ENCODE assay signal across 15 cellular contexts in genomic region chr22:29357193-29357890, GRCh38. TPM values are rescaled to one million over a fixed set of nuclear protein-coding genes. Genes with fewer than 3 reads are reported as not detected.
DNase-seq lines count a peak whose midpoint lies in the region; ATAC-seq and TF ChIP-seq lines count a peak whose summit lies in the region.
"Not testable (repeated sequence)": the region's sequence is repeated elsewhere in the genome, so short reads cannot be mapped to it uniquely, and the experiment has no call there.
"Had no signal": no experiment of that assay in that cellular context is flagged by ENCODE, and none has a peak within 500 bp of the region (broad histone marks: within the 10 kb centered on the region; RNA-seq: fewer than 3 reads in every experiment).

No MANE protein-coding gene starts in this region.

- H4K91ac ChIP-seq in trophoblast cell (ENCODE audit: low read depth, low read length), result not testable (repeated sequence)

- H3K27ac ChIP-seq in HEK293 (ENCODE audit: extremely low read depth, low read depth, low read length); trophoblast cell (ENCODE audit: low read depth, low read length); spleen: not testable (repeated sequence)
- H3K27ac ChIP-seq in VCaP (peak overlapping the region; percentile 87; the same call in 1 of the 2 replicates), WERI-Rb-1 (peak overlapping the region; percentile 56)

- intact Hi-C loops in spleen (cut with DNase I; ENCODE audit: low total_unique reads), result not testable (repeated sequence)

- not testable (repeated sequence) for H2BK120ac ChIP-seq in trophoblast cell (ENCODE audit: insufficient read depth, low read length, poor library complexity)

- not testable (repeated sequence) for H3K23ac ChIP-seq in trophoblast cell (ENCODE audit: low read length)

- H3K4me3 ChIP-seq in HEK293 (ENCODE audit: low read depth, low read length); WERI-Rb-1 (ENCODE audit: low read depth, low read length); trophoblast cell (ENCODE audit: low read depth, low read length); spleen: not testable (repeated sequence)

- not testable (repeated sequence) for ATAC-seq in stimulated activated naive B cell treated with anti-CD40 and anti-IgM and Interleukin-4, amounts not matched to agents 10 μg/mL and 1 μg/mL and 100 μg/mL, for 72 hours (replicated peaks)

- H4K8ac ChIP-seq in trophoblast cell (ENCODE audit: low read depth, low read length), result not testable (repeated sequence)

- not testable (repeated sequence) for H2AK5ac ChIP-seq in trophoblast cell (ENCODE audit: low read length)

- not testable (repeated sequence) for H3K27me3 Mint-ChIP-seq in stimulated activated naive B cell treated with anti-CD40 and anti-IgM and Interleukin-4, amounts not matched to agents 10 μg/mL and 1 μg/mL and 100 μg/mL, for 72 hours

- peaks cover 15 to 19% of the 10 kb centered on the region in 2 donors for H3K4me1 Mint-ChIP-seq in stimulated activated naive B cell treated with anti-CD40 and anti-IgM and Interleukin-4, amounts not matched to agents 10 μg/mL and 1 μg/mL and 100 μg/mL, for 72 hours

- peaks cover 59 to 73% of the 10 kb centered on the region in 2 donors for H3K36me3 Mint-ChIP-seq in stimulated activated naive B cell treated with anti-CD40 and anti-IgM and Interleukin-4, amounts not matched to agents 10 μg/mL and 1 μg/mL and 100 μg/mL, for 72 hours

- not testable (repeated sequence) for H4K12ac ChIP-seq in trophoblast cell (ENCODE audit: low read depth, low read length)

- H3K79me2 ChIP-seq in trophoblast cell (ENCODE audit: control insufficient read depth, insufficient read depth, low read length, poor library complexity), result not testable (repeated sequence)

- H3K36me3 ChIP-seq in HEK293 (ENCODE audit: control insufficient read depth in 2 of 2, insufficient read depth in 1 of 2, low read length in 2 of 2) (peaks cover 24 to 90% of the 10 kb centered on the region in 2 experiments), WERI-Rb-1 (peaks cover 47% of the 10 kb centered on the region), trophoblast cell (ENCODE audit: control insufficient read depth in 1 of 2, insufficient read depth in 2 of 2, low read length in 2 of 2) (peaks cover 38 to 50% of the 10 kb centered on the region in 2 experiments), spleen (peaks cover 11 to 97% (median 82%) of the 10 kb centered on the region in 6 donors)

- CTCF ChIA-PET in HEK293 (lab: Yijun Ruan, JAX), result interaction anchor here (0.6 to 1.6 kb wide), 2 partner anchors 167 to 1632 kb away, joined by 3 to 4 read pairs; no protein-coding TSS in a partner anchor

- not testable (repeated sequence) for H3K4ac ChIP-seq in trophoblast cell (ENCODE audit: low read depth, low read length)

- POLR2A ChIA-PET in HEK293 (lab: Yijun Ruan, JAX), result not testable (repeated sequence)

- H3K14ac ChIP-seq in trophoblast cell (ENCODE audit: low read length), result not testable (repeated sequence)

- not testable (repeated sequence) for H3K4me2 ChIP-seq in trophoblast cell (ENCODE audit: low read length)

- H3K79me1 ChIP-seq in trophoblast cell (ENCODE audit: low read length), result not testable (repeated sequence)

- H3K27ac Mint-ChIP-seq in stimulated activated naive B cell treated with anti-CD40 and anti-IgM and Interleukin-4, amounts not matched to agents 10 μg/mL and 1 μg/mL and 100 μg/mL, for 72 hours, result peak overlapping the region; percentile 67

- H3K18ac ChIP-seq in trophoblast cell (ENCODE audit: low read length), result not testable (repeated sequence)

- not testable (repeated sequence) for H2BK12ac ChIP-seq in trophoblast cell (ENCODE audit: low read length)

- no CpG with 5 or more reads among the region's 12 CpGs for WGBS in trophoblast cell (ENCODE audit: extremely low coverage, insufficient coverage, insufficient read length)
- WGBS in spleen, 5 donors, result 93 to 97% (median 95%) methylated on average over 12 of the region's 12 CpGs

- not testable (repeated sequence) for H3K9ac ChIP-seq in trophoblast cell (ENCODE audit: low read length)

- not testable (repeated sequence) for H3K4me1 ChIP-seq in HEK293 (ENCODE audit: control insufficient read depth, insufficient read depth, low read length); trophoblast cell (ENCODE audit: control insufficient read depth in 1 of 2, insufficient read depth in 2 of 2, low read length in 2 of 2)
- H3K4me1 ChIP-seq in spleen, result peaks cover 0 to 13% (median 8%) of the 10 kb centered on the region in 6 donors

- H3K9me3 ChIP-seq in HEK293 (ENCODE audit: control insufficient read depth, insufficient read depth, low read depth, low read length); WERI-Rb-1 (ENCODE audit: severe bottlenecking); trophoblast cell (ENCODE audit: insufficient read depth, low read depth, low read length); spleen: not testable (repeated sequence)

- not testable (repeated sequence) for TF ChIP-seq CTCF in HEK293 (tag by site-specific recombination; IDR thresholded peaks at IDR 0.05); VCaP (conservative IDR thresholded peaks at IDR 0.05); WERI-Rb-1 (IDR thresholded peaks at IDR 0.05; ENCODE audit: low read depth, low read length); spleen (IDR thresholded peaks at IDR 0.05 in 8 of 11, conservative IDR thresholded peaks at IDR 0.05 in 3 of 11)

- not testable (repeated sequence) for H3K9me3 Mint-ChIP-seq in stimulated activated naive B cell treated with anti-CD40 and anti-IgM and Interleukin-4, amounts not matched to agents 10 μg/mL and 1 μg/mL and 100 μg/mL, for 72 hours

- TF ChIP-seq POLR2A in spleen (IDR thresholded peaks at IDR 0.05), result not testable (repeated sequence)

- H3K4me3 Mint-ChIP-seq in stimulated activated naive B cell treated with anti-CD40 and anti-IgM and Interleukin-4, amounts not matched to agents 10 μg/mL and 1 μg/mL and 100 μg/mL, for 72 hours, result not testable (repeated sequence)

- not testable (repeated sequence) for H2AFZ ChIP-seq in trophoblast cell (ENCODE audit: insufficient read depth, low read length, poor library complexity)

- peak; percentile 80 for DNase-seq in NCI-H82 (lab: John Stamatoyannopoulos, UW)
- peak; percentile 77 for DNase-seq in WERI-Rb-1
- peak; percentile 88 to 91 for DNase-seq in trophoblast cell
- peak; percentile 10 for DNase-seq in spleen
- not testable (repeated sequence) for DNase-seq in stimulated activated naive B cell treated with anti-CD40 and anti-IgM and Interleukin-4, amounts not matched to agents 10 μg/mL and 1 μg/mL and 100 μg/mL, for 72 hours

- H3K27me3 ChIP-seq in WERI-Rb-1 (ENCODE audit: insufficient read depth, low read depth, severe bottlenecking); trophoblast cell (ENCODE audit: insufficient read depth, low read length); spleen (replicated peaks in 1 of 7): not testable (repeated sequence)

- H2BK5ac ChIP-seq in trophoblast cell (ENCODE audit: low read depth, low read length, poor library complexity), result not testable (repeated sequence)

TF ChIP-seq in HEK293, 187 proteins besides CTCF, POLR2A, EP300 and RAD21:
- peak; percentile 68 for TF ChIP-seq ZNF121 (tag by site-specific recombination; IDR thresholded peaks at IDR 0.05)

RNA-seq across cellular contexts. Expression of gene AP1B1, which starts 31.0 kb away (rescaled TPM):
- polyA plus RNA-seq in trophoblast cell (2013), result 40.3 and 41.0 TPM in 2 replicates
- total RNA-seq in spleen, result 100 to 1,000 TPM in 6 of 7 donors, 10 to 100 TPM in 1; 92.6 to 150 (median 130) TPM
- polyA plus RNA-seq in spleen, result 10 to 100 TPM; 43.3 to 69.6 (median 56.0) TPM

RNA-seq across cellular contexts. Expression of gene RASL10A, which starts 41.8 kb away (rescaled TPM):
- 1.1 and 1.2 TPM in 2 replicates for polyA plus RNA-seq in trophoblast cell (2013)
- 1 to 10 TPM in 5 of 7 donors, under 1 TPM in 2; 0.54 to 4.6 (median 2.0) TPM for total RNA-seq in spleen
- 1 to 10 TPM; 1.8 to 6.1 (median 2.9) TPM for polyA plus RNA-seq in spleen
- total RNA-seq: A172; A673; CD4-positive, CD25-positive, alpha-beta regulatory T cell; CD8-positive, alpha-beta memory T cell had no signal
- polyA plus RNA-seq: AG04450; CD4-positive, alpha-beta memory T cell; CD4-positive, CD25-positive, alpha-beta regulatory T cell; CD8-positive, alpha-beta memory T cell had no signal

RNA-seq across cellular contexts. Expression of gene GAS2L1, which starts 50.9 kb away (rescaled TPM):
- polyA plus RNA-seq in trophoblast cell (2013), result 14.6 and 14.7 TPM in 2 replicates
- 10 to 100 TPM; 13.8 to 41.5 (median 35.4) TPM for total RNA-seq in spleen
- 10 to 100 TPM in 1 of 3 donors, 1 to 10 TPM in 2; 7.0 to 21.7 (median 8.5) TPM for polyA plus RNA-seq in spleen
- total RNA-seq: B cell; CD8-positive, alpha-beta T cell had no signal
